24 cellular contexts compared by ENCODE assay signal in the genomic region with DNA sequence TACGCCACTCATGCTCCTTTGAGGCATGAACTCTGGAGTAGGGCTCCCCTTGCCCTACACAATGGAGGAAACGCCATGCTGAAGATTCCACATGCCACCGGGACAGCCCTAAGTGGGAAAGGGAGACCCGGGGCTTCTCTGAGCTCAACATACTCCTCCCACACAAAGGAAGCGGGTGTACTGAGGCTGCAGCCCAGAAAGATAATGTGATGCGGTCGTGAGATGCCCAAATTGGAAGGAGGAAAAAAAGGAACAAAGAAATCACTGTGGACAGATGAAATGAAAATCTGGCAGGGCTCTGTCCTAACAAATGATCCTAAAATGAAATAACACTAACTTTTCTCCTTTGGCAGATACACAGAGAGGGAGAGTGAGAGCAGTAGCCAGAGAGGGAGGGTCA.
"Had no signal": no experiment of that assay in that cellular context is flagged by ENCODE, and none has a peak within 500 bp of the region (broad histone marks: within the 10 kb centered on the region; RNA-seq: fewer than 3 reads in every experiment).

No MANE protein-coding gene starts in this region.

- H3K9me3 Mint-ChIP-seq: immature natural killer cell; nephron; neural progenitor cell; stimulated activated memory B cell treated with anti-CD40 and anti-IgM and Interleukin-4, amounts not matched to agents 10 μg/mL and 1 μg/mL and 100 μg/mL, for 72 hours; stimulated activated naive CD8-positive, alpha-beta T cell treated with anti-CD3 and anti-CD28 coated beads, Interleukin-15, amount 100 ng/mL, for 72 hours; type B pancreatic cell had no signal

- H3K4me1 Mint-ChIP-seq: immature natural killer cell; stimulated activated memory B cell treated with anti-CD40 and anti-IgM and Interleukin-4, amounts not matched to agents 10 μg/mL and 1 μg/mL and 100 μg/mL, for 72 hours; stimulated activated naive CD8-positive, alpha-beta T cell treated with anti-CD3 and anti-CD28 coated beads, Interleukin-15, amount 100 ng/mL, for 72 hours had no signal

- ATAC-seq: left colon; left lung; naive thymus-derived CD8-positive, alpha-beta T cell; stimulated activated memory B cell treated with anti-CD40 and anti-IgM and Interleukin-4, amounts not matched to agents 10 μg/mL and 1 μg/mL and 100 μg/mL, for 72 hours; stimulated activated naive CD8-positive, alpha-beta T cell treated with anti-CD3 and anti-CD28 coated beads, Interleukin-15, amount 100 ng/mL, for 72 hours had no signal

- H3K4me3 Mint-ChIP-seq: immature natural killer cell; naive thymus-derived CD8-positive, alpha-beta T cell; nephron; neural progenitor cell; stimulated activated memory B cell treated with anti-CD40 and anti-IgM and Interleukin-4, amounts not matched to agents 10 μg/mL and 1 μg/mL and 100 μg/mL, for 72 hours; stimulated activated naive CD8-positive, alpha-beta T cell treated with anti-CD3 and anti-CD28 coated beads, Interleukin-15, amount 100 ng/mL, for 72 hours; type B pancreatic cell had no signal

- DNase-seq: heart left ventricle; hypothalamus; immature natural killer cell; kidney; left colon; left lung; naive thymus-derived CD8-positive, alpha-beta T cell; ovary; sigmoid colon; small intestine; spleen; stimulated activated CD4-positive, alpha-beta T cell treated with anti-CD3 and anti-CD28 coated beads, Interleukin-1b, Interleukin-23, amount 100 ng/mL, for 48 hours; stimulated activated CD4-positive, alpha-beta T cell treated with anti-CD3 and anti-CD28 coated beads, Interleukin-2, amount 100 ng/mL, for 48 hours; stimulated activated CD4-positive, alpha-beta T cell treated with anti-CD3 and anti-CD28 coated beads, Interleukin-4, amount 100 ng/mL, for 4 hours; stimulated activated CD8-positive, alpha-beta memory T cell treated with anti-CD3 and anti-CD28 coated beads, Interleukin-4, amount 100 ng/mL, for 48 hours; stimulated activated naive CD4-positive, alpha-beta T cell treated with Interleukin-2 at 50 U/mL for 16 hours; stimulated activated naive CD8-positive, alpha-beta T cell treated with anti-CD3 and anti-CD28 coated beads, Interleukin-15, amount 100 ng/mL, for 72 hours; substantia nigra; uterus had no signal

- H3K36me3 Mint-ChIP-seq: naive thymus-derived CD8-positive, alpha-beta T cell had no signal

- H3K27ac Mint-ChIP-seq: immature natural killer cell; naive thymus-derived CD8-positive, alpha-beta T cell; nephron; progenitor cell of endocrine pancreas; stimulated activated memory B cell treated with anti-CD40 and anti-IgM and Interleukin-4, amounts not matched to agents 10 μg/mL and 1 μg/mL and 100 μg/mL, for 72 hours; stimulated activated naive CD8-positive, alpha-beta T cell treated with anti-CD3 and anti-CD28 coated beads, Interleukin-15, amount 100 ng/mL, for 72 hours had no signal

- H3K27me3 Mint-ChIP-seq: progenitor cell of endocrine pancreas, type B pancreatic cell had no signal
